Comparison of ENCODE assay signal across 16 cellular contexts in the genomic region with DNA sequence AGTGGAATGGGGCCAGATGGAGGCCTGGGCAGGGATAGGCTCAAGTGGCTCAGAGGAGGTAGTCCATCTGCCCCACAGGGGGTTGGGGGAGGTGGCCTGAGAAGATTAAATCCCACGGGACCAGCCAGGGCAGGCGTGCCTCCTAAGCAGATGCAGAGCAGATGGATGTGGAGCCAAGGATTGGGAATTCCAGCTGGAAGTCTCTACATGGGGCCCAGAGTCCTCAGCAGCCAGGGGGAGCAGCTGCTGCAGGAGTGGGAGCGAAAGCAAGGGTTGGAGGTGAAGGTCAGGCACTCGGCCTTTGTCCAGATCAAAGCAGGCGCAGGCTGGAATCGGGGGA. TPM values are rescaled to one million over a fixed set of nuclear protein-coding genes. Genes with fewer than 3 reads are reported as not detected.
DNase-seq lines count a peak whose midpoint lies in the region; ATAC-seq lines count a peak whose summit lies in the region.
"Had no signal": no experiment of that assay in that cellular context is flagged by ENCODE, and none has a peak within 500 bp of the region (broad histone marks: within the 10 kb centered on the region; RNA-seq: fewer than 3 reads in every experiment).

No MANE protein-coding gene starts in this region.

- no peak overlapping the region for H3K4me3 Mint-ChIP-seq in CD4-positive, alpha-beta memory T cell
- H3K4me3 Mint-ChIP-seq: naive thymus-derived CD8-positive, alpha-beta T cell; stimulated activated naive CD8-positive, alpha-beta T cell treated with anti-CD3 and anti-CD28 coated beads, Interleukin-15, Interleukin-2, amounts not matched to agents 100 ng/mL and 50 ng/mL, for 24 hours; T-helper 1 cell treated with Interleukin-12 subunit alpha and Interleukin-12 subunit beta and Interleukin-4 antibody, amounts not matched to agents 30 μg/mL and 1 μg/mL, for 36 hours had no signal

- no peak overlapping the region for H3K4me3 ChIP-seq in ectodermal cell (ENCODE audit: insufficient read depth, low read depth, low read length)
- no peak overlapping the region for H3K4me3 ChIP-seq in CD4-positive, alpha-beta memory T cell (ENCODE audit: low read length in 2 of 2)
- H3K4me3 ChIP-seq: hepatocyte, left lung had no signal

- H3K27ac Mint-ChIP-seq in activated naive CD4-positive, alpha-beta T cell treated with anti-CD3 and anti-CD28 coated beads, Interleukin-2, amount 50 U/mL, for 72 hours: no peak overlapping the region
- no peak overlapping the region for H3K27ac Mint-ChIP-seq in CD4-positive, alpha-beta memory T cell
- H3K27ac Mint-ChIP-seq: naive thymus-derived CD8-positive, alpha-beta T cell; stimulated activated naive CD8-positive, alpha-beta T cell treated with anti-CD3 and anti-CD28 coated beads, Interleukin-15, Interleukin-2, amounts not matched to agents 100 ng/mL and 50 ng/mL, for 24 hours; T-helper 1 cell treated with Interleukin-12 subunit alpha and Interleukin-12 subunit beta and Interleukin-4 antibody, amounts not matched to agents 30 μg/mL and 1 μg/mL, for 36 hours had no signal

- H3K27ac ChIP-seq in ectodermal cell (ENCODE audit: insufficient read depth, low read depth, low read length, poor library complexity, severe bottlenecking) (peak overlapping the region; percentile 81), substantia nigra (ENCODE audit: low read depth, low read length, poor library complexity, severe bottlenecking) (peak overlapping the region; percentile 83)
- no peak overlapping the region for H3K27ac ChIP-seq in CD4-positive, alpha-beta memory T cell (ENCODE audit: low read depth, low read length)
- H3K27ac ChIP-seq: hepatocyte, KMS-11, left lung had no signal

- no peaks in the 10 kb centered on the region for H3K4me1 Mint-ChIP-seq in CD4-positive, alpha-beta memory T cell
- H3K4me1 Mint-ChIP-seq: naive thymus-derived CD8-positive, alpha-beta T cell had no signal

- no peaks in the 10 kb centered on the region for H3K9me3 Mint-ChIP-seq in activated naive CD4-positive, alpha-beta T cell treated with anti-CD3 and anti-CD28 coated beads, Interleukin-2, amount 50 U/mL, for 72 hours
- H3K9me3 Mint-ChIP-seq in CD4-positive, alpha-beta memory T cell: no peaks in the 10 kb centered on the region
- H3K9me3 Mint-ChIP-seq: stimulated activated naive CD8-positive, alpha-beta T cell treated with anti-CD3 and anti-CD28 coated beads, Interleukin-15, Interleukin-2, amounts not matched to agents 100 ng/mL and 50 ng/mL, for 24 hours; T-helper 1 cell treated with Interleukin-12 subunit alpha and Interleukin-12 subunit beta and Interleukin-4 antibody, amounts not matched to agents 30 μg/mL and 1 μg/mL, for 36 hours had no signal

- POLR2A ChIA-PET in CD4-positive, alpha-beta memory T cell (lab: Charles Lee; ENCODE audit: partially characterized antibody): no interaction called here

- H3K9me3 ChIP-seq in ectodermal cell (ENCODE audit: control insufficient read depth, low read length): no peaks in the 10 kb centered on the region
- H3K9me3 ChIP-seq in CD4-positive, alpha-beta memory T cell (ENCODE audit: control insufficient read depth in 1 of 2, low read length in 2 of 2): no peaks in the 10 kb centered on the region
- H3K9me3 ChIP-seq: left lung had no signal

- no peak for ATAC-seq in activated naive CD4-positive, alpha-beta T cell treated with anti-CD3 and anti-CD28 coated beads, Interleukin-2, amount 50 U/mL, for 72 hours
- ATAC-seq: left lung; naive thymus-derived CD8-positive, alpha-beta T cell had no signal

- H3K27me3 ChIP-seq in ectodermal cell (ENCODE audit: control insufficient read depth, insufficient read depth, low read length, poor library complexity, severe bottlenecking): no peaks in the 10 kb centered on the region
- no peaks in the 10 kb centered on the region for H3K27me3 ChIP-seq in CD4-positive, alpha-beta memory T cell (ENCODE audit: insufficient read depth, low read length)
- H3K27me3 ChIP-seq: hepatocyte had no signal

- H3K27me3 Mint-ChIP-seq in CD4-positive, alpha-beta memory T cell: peaks cover 6 to 9% of the 10 kb centered on the region in 2 donors

- no peaks in the 10 kb centered on the region for H3K36me3 ChIP-seq in ectodermal cell (ENCODE audit: control insufficient read depth, insufficient read depth, low read length)
- H3K36me3 ChIP-seq in CD4-positive, alpha-beta memory T cell (ENCODE audit: insufficient read depth, low read length): no peaks in the 10 kb centered on the region
- H3K36me3 ChIP-seq: left lung had no signal

- peaks cover 16% of the 10 kb centered on the region for H3K4me1 ChIP-seq in ectodermal cell (ENCODE audit: control insufficient read depth, insufficient read depth, low read length)
- no peaks in the 10 kb centered on the region for H3K4me1 ChIP-seq in CD4-positive, alpha-beta memory T cell (ENCODE audit: insufficient read depth, low read length)
- H3K4me1 ChIP-seq: left lung had no signal

- CTCF ChIA-PET in CD4-positive, alpha-beta memory T cell (lab: Charles Lee; ENCODE audit: partially characterized antibody): no interaction called here

- intact Hi-C loops in CD4-positive, alpha-beta memory T cell (cut with micrococcal nuclease): no loop called here

- DNase-seq in NCI-H748 (lab: John Stamatoyannopoulos, UW; ENCODE audit: unreplicated experiment): peak; percentile 49
- no peak for DNase-seq in NCI-H748 treated with DMSO at 0.1 percent for 48 hours (lab: John Stamatoyannopoulos, UW)
- DNase-seq in NCI-H446 (lab: John Stamatoyannopoulos, UW): peak; percentile 85 to 99
- peak in 21 of 49 donors; percentile 6 to 45 (median 19) for DNase-seq in substantia nigra (lab: John Stamatoyannopoulos, UW)
- DNase-seq in activated naive CD4-positive, alpha-beta T cell treated with anti-CD3 and anti-CD28 coated beads, Interleukin-2, amount 50 U/mL, for 72 hours (ENCODE audit: low spot score in 2 of 2): no peak
- no peak for DNase-seq in stimulated activated CD4-positive, alpha-beta T cell treated with anti-CD3 and anti-CD28 coated beads, Interleukin-2, amount 100 ng/mL, for 24 hours
- no peak for DNase-seq in CD4-positive, alpha-beta memory T cell
- DNase-seq: activated CD4-positive, alpha-beta T cell treated with anti-CD3 and anti-CD28 coated beads for 4 hours; activated T-cell treated with anti-CD3 and anti-CD28 coated beads, Interleukin-2, amount 50 U/mL, for 1 hour; left lung; naive thymus-derived CD8-positive, alpha-beta T cell had no signal

- WGBS in ectodermal cell, 2 experiments: 51 to 59% methylated on average over 6 of the region's 6 CpGs

- no peaks in the 10 kb centered on the region for H3K36me3 Mint-ChIP-seq in activated naive CD4-positive, alpha-beta T cell treated with anti-CD3 and anti-CD28 coated beads, Interleukin-2, amount 50 U/mL, for 72 hours
- no peaks in the 10 kb centered on the region for H3K36me3 Mint-ChIP-seq in CD4-positive, alpha-beta memory T cell
- H3K36me3 Mint-ChIP-seq: naive thymus-derived CD8-positive, alpha-beta T cell had no signal

RNA-seq across cellular contexts. Expression of a gene that starts 42.4 kb away (rescaled TPM):
- 49.5 TPM for polyA plus RNA-seq in ectodermal cell (2013, experiment 1 of 4)
- polyA plus RNA-seq in ectodermal cell (2013, experiment 2 of 4): 52.8 TPM
- polyA plus RNA-seq in ectodermal cell (2013, experiment 3 of 4): 43.5 TPM
- 47.1 TPM for polyA plus RNA-seq in ectodermal cell (2013, experiment 4 of 4)
- total RNA-seq in activated naive CD4-positive, alpha-beta T cell treated with anti-CD3 and anti-CD28 coated beads, Interleukin-2, amount 50 U/mL, for 72 hours: 10 to 100 TPM; 51.7 to 63.1 TPM
- total RNA-seq in CD4-positive, alpha-beta memory T cell: 10 to 100 TPM; 40.2 to 41.0 TPM
- polyA plus RNA-seq in CD4-positive, alpha-beta memory T cell: 10 to 100 TPM; 33.4 to 55.6 TPM

Comparison
In these comparisons a context has a peak if more than half of its experiments do, and no peak if none do; other contexts are left out.
1. DNase-seq: peak in NCI-H748 (single experiment) and NCI-H446 (2 of 2); none in NCI-H748 treated with DMSO at 0.1 percent for 48 hours (single experiment), activated naive CD4-positive, alpha-beta T cell treated with anti-CD3 and anti-CD28 coated beads, Interleukin-2, amount 50 U/mL, for 72 hours (0 of 2), stimulated activated CD4-positive, alpha-beta T cell treated with anti-CD3 and anti-CD28 coated beads, Interleukin-2, amount 100 ng/mL, for 24 hours (0 of 2) and CD4-positive, alpha-beta memory T cell (0 of 5).